In genomic region chr13:51437550-51438127, GRCh38 we compare ENCODE assay signal across 19 cellular contexts. TPM values are rescaled to one million over a fixed set of nuclear protein-coding genes. Genes with fewer than 3 reads are reported as not detected.
DNase-seq lines count a peak whose midpoint lies in the region; ATAC-seq and TF ChIP-seq lines count a peak whose summit lies in the region.
"Had no signal": no experiment of that assay in that cellular context is flagged by ENCODE, and none has a peak within 500 bp of the region (broad histone marks: within the 10 kb centered on the region; RNA-seq: fewer than 3 reads in every experiment).

No MANE protein-coding gene starts in this region.

- H3K9me3 Mint-ChIP-seq in CD4-positive, CD25-positive, alpha-beta regulatory T cell, result no peaks in the 10 kb centered on the region
- H3K9me3 Mint-ChIP-seq in central memory CD8-positive, alpha-beta T cell, result no peaks in the 10 kb centered on the region
- no peaks in the 10 kb centered on the region for H3K9me3 Mint-ChIP-seq in neural crest cell
- no peaks in the 10 kb centered on the region for H3K9me3 Mint-ChIP-seq in activated T-cell treated with anti-CD3 and anti-CD28 coated beads, Interleukin-2, amount 50 U/mL, for 4 hours
- H3K9me3 Mint-ChIP-seq: IgD-negative memory B cell had no signal

- peaks cover 10 to 21% (median 13%) of the 10 kb centered on the region in 4 donors for H3K4me1 Mint-ChIP-seq in CD4-positive, CD25-positive, alpha-beta regulatory T cell
- peaks cover 5% of the 10 kb centered on the region for H3K4me1 Mint-ChIP-seq in central memory CD8-positive, alpha-beta T cell
- peaks cover 8% of the 10 kb centered on the region for H3K4me1 Mint-ChIP-seq in neural crest cell
- H3K4me1 Mint-ChIP-seq in activated T-cell treated with anti-CD3 and anti-CD28 coated beads, Interleukin-2, amount 50 U/mL, for 4 hours (ENCODE audit: low read depth), result peaks cover 8% of the 10 kb centered on the region

- no peaks in the 10 kb centered on the region for H3K4me1 ChIP-seq in CD4-positive, CD25-positive, alpha-beta regulatory T cell (ENCODE audit: control insufficient read depth, insufficient read depth, low read length, poor library complexity, severe bottlenecking)
- peaks cover 3% of the 10 kb centered on the region; the same call in 1 of the 2 replicates for H3K4me1 ChIP-seq in HEK293 (ENCODE audit: control insufficient read depth, insufficient read depth, low read length)
- peaks cover 0 to 17% (median 0%) of the 10 kb centered on the region in 6 donors for H3K4me1 ChIP-seq in spleen
- H3K4me1 ChIP-seq: HAP-1, SJCRH30 had no signal

- CTCF ChIA-PET in HEK293 (lab: Yijun Ruan, JAX), result no interaction called here

- H3K27ac ChIP-seq in CD4-positive, CD25-positive, alpha-beta regulatory T cell (ENCODE audit: insufficient read depth, low read length, poor library complexity, severe bottlenecking), result peak overlapping the region; percentile 5
- H3K27ac ChIP-seq in HEK293 (ENCODE audit: extremely low read depth, low read depth, low read length), result no peak overlapping the region
- no peak overlapping the region for H3K27ac ChIP-seq in spleen
- H3K27ac ChIP-seq: BLaER1 treated with 17β-estradiol and CSF1 and Interleukin-3, amounts not matched to agents 10 nM and 100 nM; SJCRH30 had no signal

- DNase-seq in CD4-positive, CD25-positive, alpha-beta regulatory T cell, result no peak
- DNase-seq in central memory CD8-positive, alpha-beta T cell (ENCODE audit: low spot score in 2 of 2), result no peak
- DNase-seq in neural crest cell (ENCODE audit: low read depth, low spot score), result no peak
- no peak for DNase-seq in spleen
- DNase-seq in stimulated activated naive CD4-positive, alpha-beta T cell treated with Interleukin-2 at 50 U/mL for 16 hours (lab: John Stamatoyannopoulos, UW), result no peak
- DNase-seq in activated T-cell treated with anti-CD3 and anti-CD28 coated beads, Interleukin-2, amount 50 U/mL, for 4 hours, result no peak
- DNase-seq: DND-41, Kasumi-1, MM.1S, NCI-H1092, NCI-H146, NCI-H2081, NCI-H748 treated with DMSO at 0.1 percent for 48 hours, RPMI8226, SJCRH30 had no signal

- no peaks in the 10 kb centered on the region for H3K36me3 Mint-ChIP-seq in CD4-positive, CD25-positive, alpha-beta regulatory T cell
- peaks cover 3% of the 10 kb centered on the region for H3K36me3 Mint-ChIP-seq in central memory CD8-positive, alpha-beta T cell (ENCODE audit: insufficient read depth)
- no peaks in the 10 kb centered on the region for H3K36me3 Mint-ChIP-seq in neural crest cell (ENCODE audit: low read depth)
- peaks cover 2% of the 10 kb centered on the region for H3K36me3 Mint-ChIP-seq in activated T-cell treated with anti-CD3 and anti-CD28 coated beads, Interleukin-2, amount 50 U/mL, for 4 hours (ENCODE audit: insufficient read depth)

- H3K9me3 ChIP-seq in CD4-positive, CD25-positive, alpha-beta regulatory T cell (ENCODE audit: control insufficient read depth in 2 of 2, low read length in 2 of 2), result no peaks in the 10 kb centered on the region
- H3K9me3 ChIP-seq in HEK293 (ENCODE audit: control insufficient read depth, insufficient read depth, low read depth, low read length) (no peaks in the 10 kb centered on the region), spleen (no peaks in the 10 kb centered on the region)
- H3K9me3 ChIP-seq: BLaER1 treated with 17β-estradiol and CSF1 and Interleukin-3, amounts not matched to agents 10 nM and 100 nM; HAP-1; SJCRH30 had no signal

- ATAC-seq in CD4-positive, CD25-positive, alpha-beta regulatory T cell (ENCODE audit: low read depth in 2 of 2), result no peak
- no peak for ATAC-seq in central memory CD8-positive, alpha-beta T cell (replicated peaks; ENCODE audit: extremely low read depth, poor library complexity, severe bottlenecking)
- no peak for ATAC-seq in activated T-cell treated with anti-CD3 and anti-CD28 coated beads, Interleukin-2, amount 50 U/mL, for 4 hours

- H3K27ac Mint-ChIP-seq in CD4-positive, CD25-positive, alpha-beta regulatory T cell, result peak overlapping the region in 1 of 3 donors; percentile 71
- peak overlapping the region; percentile 24 for H3K27ac Mint-ChIP-seq in central memory CD8-positive, alpha-beta T cell (ENCODE audit: low read depth)
- peak overlapping the region; percentile 75 for H3K27ac Mint-ChIP-seq in neural crest cell (ENCODE audit: unreplicated experiment)
- H3K27ac Mint-ChIP-seq: IgD-negative memory B cell had no signal

- no peak for TF ChIP-seq POLR2A in spleen (IDR thresholded peaks at IDR 0.05)

- no peak overlapping the region for H3K4me3 Mint-ChIP-seq in CD4-positive, CD25-positive, alpha-beta regulatory T cell
- H3K4me3 Mint-ChIP-seq in central memory CD8-positive, alpha-beta T cell, result no peak overlapping the region
- no peak overlapping the region for H3K4me3 Mint-ChIP-seq in neural crest cell
- no peak overlapping the region for H3K4me3 Mint-ChIP-seq in activated T-cell treated with anti-CD3 and anti-CD28 coated beads, Interleukin-2, amount 50 U/mL, for 4 hours
- H3K4me3 Mint-ChIP-seq: IgD-negative memory B cell had no signal

- no peaks in the 10 kb centered on the region for H3K27me3 ChIP-seq in CD4-positive, CD25-positive, alpha-beta regulatory T cell (ENCODE audit: control insufficient read depth, insufficient read depth, low read length)
- H3K27me3 ChIP-seq in spleen (replicated peaks in 1 of 7), result no peaks in the 10 kb centered on the region
- H3K27me3 ChIP-seq: BLaER1 treated with 17β-estradiol and CSF1 and Interleukin-3, amounts not matched to agents 10 nM and 100 nM; SJCRH30 had no signal

- no peaks in the 10 kb centered on the region for H3K27me3 Mint-ChIP-seq in CD4-positive, CD25-positive, alpha-beta regulatory T cell
- H3K27me3 Mint-ChIP-seq in central memory CD8-positive, alpha-beta T cell, result no peaks in the 10 kb centered on the region
- no peaks in the 10 kb centered on the region for H3K27me3 Mint-ChIP-seq in neural crest cell (ENCODE audit: low read depth)
- H3K27me3 Mint-ChIP-seq in activated T-cell treated with anti-CD3 and anti-CD28 coated beads, Interleukin-2, amount 50 U/mL, for 4 hours (ENCODE audit: low read depth), result no peaks in the 10 kb centered on the region
- H3K27me3 Mint-ChIP-seq: IgD-negative memory B cell had no signal

- H3K4me3 ChIP-seq in CD4-positive, CD25-positive, alpha-beta regulatory T cell (ENCODE audit: low read depth, low read length), result no peak overlapping the region
- H3K4me3 ChIP-seq in HEK293 (ENCODE audit: low read depth, low read length) (no peak overlapping the region), spleen (no peak overlapping the region)
- H3K4me3 ChIP-seq: BLaER1 treated with 17β-estradiol and CSF1 and Interleukin-3, amounts not matched to agents 10 nM and 100 nM; HAP-1; SJCRH30 had no signal

- intact Hi-C loops in spleen (cut with DNase I; ENCODE audit: low total_unique reads), result loop anchor here (10.0 kb wide), 1 partner anchor 357 kb away; no protein-coding TSS in a partner anchor

- peaks cover 4% of the 10 kb centered on the region for H3K36me3 ChIP-seq in CD4-positive, CD25-positive, alpha-beta regulatory T cell (ENCODE audit: control insufficient read depth, insufficient read depth, low read length)
- H3K36me3 ChIP-seq in HEK293 (ENCODE audit: control insufficient read depth in 2 of 2, insufficient read depth in 1 of 2, low read length in 2 of 2) (no peaks in the 10 kb centered on the region; a peak in 2 of 3 replicates), spleen (peaks cover 0 to 31% (median 0%) of the 10 kb centered on the region in 6 donors)

- POLR2A ChIA-PET in HEK293 (lab: Yijun Ruan, JAX), result no interaction called here

- TF ChIP-seq CTCF in HEK293 (tag by site-specific recombination; IDR thresholded peaks at IDR 0.05), result no peak
- no peak for TF ChIP-seq CTCF in neural crest cell (conservative IDR thresholded peaks at IDR 0.05)
- TF ChIP-seq CTCF in spleen (IDR thresholded peaks at IDR 0.05 in 8 of 11, conservative IDR thresholded peaks at IDR 0.05 in 3 of 11), result no peak

- WGBS in spleen, 5 donors, result 91 to 97% (median 94%) methylated on average over 4 of the region's 4 CpGs

TF ChIP-seq in HEK293, 187 proteins besides CTCF, POLR2A, EP300 and RAD21 (continues in another document):
- TF ChIP-seq ZNF658 (tag by site-specific recombination; IDR thresholded peaks at IDR 0.05), result no peak
- no peak for TF ChIP-seq ZBTB11 (tag by site-specific recombination; conservative IDR thresholded peaks at IDR 0.05; ENCODE audit: low read depth)
- TF ChIP-seq ZNF404 (tag by site-specific recombination; IDR thresholded peaks at IDR 0.05), result no peak
- TF ChIP-seq ZNF214 (tag by site-specific recombination; IDR thresholded peaks at IDR 0.05; ENCODE audit: borderline replicate concordance), result no peak
- no peak for TF ChIP-seq ZNF777 (tag by site-specific recombination; IDR thresholded peaks at IDR 0.05; ENCODE audit: borderline replicate concordance)
- TF ChIP-seq ZNF514 (tag by site-specific recombination; IDR thresholded peaks at IDR 0.05), result no peak
- TF ChIP-seq ZNF600 (tag by site-specific recombination; IDR thresholded peaks at IDR 0.05), result 0 out of 2 replicates have a peak, but pooled peaks have one; percentile 44

RNA-seq across cellular contexts. Expression of gene INTS6, which starts 15.2 kb away (rescaled TPM):
- total RNA-seq in CD4-positive, CD25-positive, alpha-beta regulatory T cell, result 62.0 TPM
- 10 to 100 TPM; 19.3 to 24.9 (median 20.9) TPM for polyA plus RNA-seq in CD4-positive, CD25-positive, alpha-beta regulatory T cell
- 38.1 and 39.2 TPM in 2 replicates for total RNA-seq in neural crest cell
- 10 to 100 TPM; 40.8 to 61.8 (median 51.0) TPM for total RNA-seq in spleen
- polyA plus RNA-seq in spleen, result 1 to 10 TPM; 9.0 to 9.9 (median 9.2) TPM
- 10 to 100 TPM; 44.7 to 61.0 (median 54.0) TPM for total RNA-seq in activated T-cell treated with anti-CD3 and anti-CD28 coated beads, Interleukin-2, amount 50 U/mL, for 4 hours
